ENCODE assay signal across 19 cellular contexts in genomic region chr14:68172216-68172615, GRCh38.
DNase-seq lines count a peak whose midpoint lies in the region; ATAC-seq, FAIRE-seq and TF ChIP-seq lines count a peak whose summit lies in the region.
"Had no signal": no experiment of that assay in that cellular context is flagged by ENCODE, and none has a peak within 500 bp of the region (broad histone marks: within the 10 kb centered on the region; RNA-seq: fewer than 3 reads in every experiment).

No MANE protein-coding gene starts in this region.

- H3K27me3 ChIP-seq in pancreas, result no peaks in the 10 kb centered on the region
- H3K27me3 ChIP-seq: ovary, tibial nerve had no signal

- TF ChIP-seq RAD21 in A549 (conservative IDR thresholded peaks at IDR 0.05 in 1 of 2, IDR thresholded peaks at IDR 0.05 in 1 of 2), result peak in 1 of 2 experiments; percentile 10; a peak in 1 of 5 replicates

- peak overlapping the region; percentile 72 for H3K4me2 ChIP-seq in A549

- POLR2A ChIA-PET in A549 (lab: Yijun Ruan, JAX), result interaction anchor here (0.6 to 1.8 kb wide), 11 partner anchors 9 to 621 kb away, joined by 3 to 18 read pairs (median 6); partner anchors contain the start of gene ZFP36L1

- peak; percentile 53 to 74; a peak in 4 of 6 replicates for ATAC-seq in A549
- peak; percentile 28 to 77 (median 62) for ATAC-seq in pancreas

- H3K4me3 ChIP-seq in A549 (no peak overlapping the region), pancreas (no peak overlapping the region)
- H3K4me3 ChIP-seq: ovary, tibial nerve had no signal

- peak in 1 of 2 experiments; percentile 81 for DNase-seq in A549 (ENCODE audit: low read depth in 1 of 2, low spot score in 1 of 2)
- peak; percentile 91 for DNase-seq in kidney glomerular epithelial cell (lab: John Stamatoyannopoulos, UW)
- no peak for DNase-seq in pancreas
- no peak for DNase-seq in hypothalamus (lab: John Stamatoyannopoulos, UW)
- DNase-seq in SK-N-DZ (ENCODE audit: low spot score), result no peak
- DNase-seq in NCI-H2227 (lab: John Stamatoyannopoulos, UW; ENCODE audit: unreplicated experiment), result no peak
- no peak for DNase-seq in activated CD4-positive, CD25-positive, alpha-beta regulatory T cell treated with anti-CD3 and anti-CD28 coated beads, Interleukin-2, amount 50 U/mL, for 72 hours
- DNase-seq: activated effector memory CD4-positive, alpha-beta T cell treated with Interleukin-2 at 50 U/mL for 16 hours; anterior cingulate cortex; CD4-positive, alpha-beta memory T cell; glutamatergic neuron; immature natural killer cell; NCI-H1417; NCI-H2171; ovary; RPMI8226; T-helper 1 cell had no signal

- WGBS in A549 (ENCODE audit: missing lambda C conversion rate), result 1% methylated on average over 3 of the region's 3 CpGs
- 11 to 15% methylated on average over 3 of the region's 3 CpGs for WGBS in pancreas, 2 donors

- CTCF ChIA-PET in A549 (lab: Yijun Ruan, JAX), result interaction anchor here (1.6 to 1.8 kb wide), 2 partner anchors 20 to 238 kb away, joined by 3 to 5 read pairs; no protein-coding TSS in a partner anchor

- no peaks in the 10 kb centered on the region for H3K36me3 ChIP-seq in pancreas
- H3K36me3 ChIP-seq: ovary, tibial nerve had no signal

- FAIRE-seq in A549 (lab: Jason Lieb, UNC), result peak; percentile 89
- no peak for FAIRE-seq in pancreas (lab: Jason Lieb, UNC)

- TF ChIP-seq POLR2A in A549 (IDR thresholded peaks at IDR 0.05; ENCODE audit: low read length), result no peak

- TF ChIP-seq EP300 in A549 (IDR thresholded peaks at IDR 0.05), result peak; percentile 43 to 63; a peak in 1 of 5 replicates

- H3K9me3 ChIP-seq in A549, result 0 out of 3 replicates have a peak, but pooled peaks cover 5% of the 10 kb centered on the region
- no peaks in the 10 kb centered on the region for H3K9me3 ChIP-seq in pancreas
- H3K9me3 ChIP-seq: ovary, tibial nerve had no signal

- H3K27ac ChIP-seq in A549 (peak overlapping the region; percentile 88 to 94), VCaP (peak overlapping the region; percentile 94), pancreas (peak overlapping the region; percentile 53 to 91 (median 74))
- H3K27ac ChIP-seq: ovary, tibial nerve had no signal

- peaks cover 75% of the 10 kb centered on the region for H3K4me1 ChIP-seq in A549
- peaks cover 54 to 75% (median 63%) of the 10 kb centered on the region in 3 donors for H3K4me1 ChIP-seq in pancreas

- intact Hi-C loops in pancreas (cut with DNase I), result no loop called here

- no peak for TF ChIP-seq CTCF in A549 (IDR thresholded peaks at IDR 0.05)
- no peak for TF ChIP-seq CTCF in VCaP (conservative IDR thresholded peaks at IDR 0.05)
- no peak for TF ChIP-seq CTCF in pancreas (IDR thresholded peaks at IDR 0.05)

TF ChIP-seq in A549, 52 proteins besides CTCF, POLR2A, EP300 and RAD21:
- TF ChIP-seq RNF2 (IDR thresholded peaks at IDR 0.05; ENCODE audit: borderline replicate concordance, low read depth) (no peak), HOXB13 (CRISPR knock-in tag; IDR thresholded peaks at IDR 0.05; ENCODE audit: low read depth) (no peak), EHF (CRISPR knock-in tag; IDR thresholded peaks at IDR 0.05) (no peak), JUNB (IDR thresholded peaks at IDR 0.05) (peak; percentile 73; the same call in 1 of the 2 replicates), GATA3 (IDR thresholded peaks at IDR 0.05; ENCODE audit: borderline replicate concordance) (peak; percentile 85), HOXA7 (CRISPR knock-in tag; IDR thresholded peaks at IDR 0.05) (no peak), MAX (IDR thresholded peaks at IDR 0.05) (peak; percentile 42; the same call in 1 of the 2 replicates), CBX2 (IDR thresholded peaks at IDR 0.05; ENCODE audit: borderline replicate concordance, low read depth) (no peak), ELK1 (IDR thresholded peaks at IDR 0.05; ENCODE audit: low read depth, low read length) (no peak), HDAC2 (IDR thresholded peaks at IDR 0.05) (no peak), CEBPB (IDR thresholded peaks at IDR 0.05) (peak; percentile 83 to 96), HES2 (IDR thresholded peaks at IDR 0.05) (peak; percentile 67), FOSL2 (IDR thresholded peaks at IDR 0.05) (no peak), FOSL2 (CRISPR knock-in tag; IDR thresholded peaks at IDR 0.05) (peak; percentile 75), FOSB (CRISPR knock-in tag; IDR thresholded peaks at IDR 0.05) (peak; percentile 2; the same call in 1 of the 2 replicates), SMC3 (IDR thresholded peaks at IDR 0.05) (peak; percentile 37), RARB (CRISPR knock-in tag; IDR thresholded peaks at IDR 0.05) (peak; percentile 33; the same call in 1 of the 2 replicates), CBX8 (IDR thresholded peaks at IDR 0.05) (no peak), RCOR1 (IDR thresholded peaks at IDR 0.05; ENCODE audit: low read depth, low read length) (no peak), BCL3 (IDR thresholded peaks at IDR 0.05) (peak; percentile 7; the same call in 1 of the 3 replicates), FOXS1 (CRISPR knock-in tag; IDR thresholded peaks at IDR 0.05) (0 out of 2 replicates have a peak, but pooled peaks have one; percentile 48)
